ENCODE assay signal across 8 cellular contexts in the genomic region with DNA sequence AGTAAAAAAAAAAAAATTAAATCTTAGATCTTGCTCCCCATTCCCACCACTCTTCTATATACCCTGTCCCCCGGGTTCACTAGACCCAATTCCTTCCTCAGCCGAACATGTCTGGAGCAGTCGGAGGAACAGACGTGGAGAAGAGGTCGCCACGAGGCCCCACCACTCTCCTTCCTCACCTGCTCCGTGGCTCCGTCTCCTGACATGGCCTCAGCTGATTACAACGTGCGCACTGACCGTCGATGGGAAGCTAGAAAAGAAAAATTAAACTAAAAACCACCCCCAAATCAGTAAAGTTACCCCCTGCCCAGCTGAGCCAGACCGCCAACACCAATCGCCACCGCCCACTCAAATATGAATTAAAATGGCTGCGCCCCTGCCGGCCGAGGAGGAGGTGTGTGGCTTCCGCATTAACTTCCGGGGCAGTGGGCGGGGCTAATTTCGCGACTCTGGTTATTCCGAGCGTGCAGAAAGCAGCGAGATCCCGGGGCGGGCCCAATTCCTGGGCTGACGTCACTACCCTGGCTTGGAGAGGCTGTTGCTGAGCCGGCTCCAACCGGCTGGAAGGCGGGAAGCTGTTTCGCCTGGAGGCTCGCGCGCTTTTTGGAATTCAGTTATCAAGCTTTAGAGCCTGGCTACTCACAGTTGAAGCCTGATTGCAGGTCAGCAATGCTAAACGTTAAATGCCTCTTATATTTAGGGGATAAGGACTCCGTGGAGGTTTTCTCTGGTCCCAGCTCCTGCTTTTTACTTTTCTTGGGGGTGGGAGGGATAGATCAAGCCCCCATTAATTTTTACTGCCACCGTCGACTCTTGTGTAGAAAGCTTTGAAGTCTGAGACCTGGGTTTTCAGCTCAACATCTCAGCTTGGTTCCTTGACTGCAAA. TPM values are rescaled to one million over a fixed set of nuclear protein-coding genes. Genes with fewer than 3 reads are reported as not detected.
DNase-seq lines count a peak whose midpoint lies in the region; ATAC-seq and TF ChIP-seq lines count a peak whose summit lies in the region.

Gene CSTF3, minus strand, starts transcription at position 361 of the 886 bp plus-strand sequence. Its CDS starts 155 bp downstream, at position 206.

- DNase-seq in NCI-H1417 treated with DMSO at 0.1 percent for 48 hours (lab: John Stamatoyannopoulos, UW) = peak; percentile 93
- DNase-seq in SW480 (ENCODE audit: low spot score) = peak; percentile 98
- peak; percentile 99 for DNase-seq in activated naive CD8-positive, alpha-beta T cell treated with anti-CD3 and anti-CD28 coated beads, Interleukin-2, amount 50 U/mL, for 24 hours
- peak; percentile 100 for DNase-seq in Right ventricle myocardium inferior (ENCODE audit: missing footprints)
- peak; percentile 100 for DNase-seq in ovary
- peak; percentile 100 for DNase-seq in thyroid gland

- 2% methylated on average over 40 of the region's 40 CpGs for WGBS in ovary, 3 donors
- WGBS in thyroid gland, 2 donors = 3 to 4% methylated on average over 28 to 40 of the region's 40 CpGs

- H3K27me3 Mint-ChIP-seq in activated naive CD8-positive, alpha-beta T cell treated with anti-CD3 and anti-CD28 coated beads, Interleukin-2, amount 50 U/mL, for 24 hours = no peaks in the 10 kb centered on the region

- H3K9me3 ChIP-seq in ovary = no peaks in the 10 kb centered on the region
- no peaks in the 10 kb centered on the region for H3K9me3 ChIP-seq in thyroid gland

- H3K4me3 ChIP-seq in ovary (peak within 1 kb of the TSS; percentile 84), thyroid gland (replicated peaks in 1 of 3) (peak within 1 kb of the TSS; percentile 48 to 59 (median 48))

- no peaks in the 10 kb centered on the region for H3K36me3 ChIP-seq in ovary
- H3K36me3 ChIP-seq in thyroid gland = no peaks in the 10 kb centered on the region

- peaks cover 31% of the 10 kb centered on the region for H3K36me3 Mint-ChIP-seq in activated naive CD8-positive, alpha-beta T cell treated with anti-CD3 and anti-CD28 coated beads, Interleukin-2, amount 50 U/mL, for 24 hours (ENCODE audit: low read depth)

- intact Hi-C loops in Right ventricle myocardium inferior (cut with DNase I) = loop anchor here (5.0 to 10.0 kb wide), 2 partner anchors 383 to 531 kb away; no protein-coding TSS in a partner anchor
- intact Hi-C loops in ovary (cut with DNase I) = loop anchor here (2.0 to 10.0 kb wide), 5 partner anchors 93 to 173 kb away; partner anchors contain the start of gene HIPK3 (in 4 of the 4)
- intact Hi-C loops in thyroid gland (cut with DNase I) = no loop called here

- no peak for TF ChIP-seq EP300 in ovary (IDR thresholded peaks at IDR 0.05)

- H3K4me1 Mint-ChIP-seq in activated naive CD8-positive, alpha-beta T cell treated with anti-CD3 and anti-CD28 coated beads, Interleukin-2, amount 50 U/mL, for 24 hours = peaks cover 43% of the 10 kb centered on the region

- peak within 1 kb of the TSS; percentile 99 for H3K27ac Mint-ChIP-seq in activated naive CD8-positive, alpha-beta T cell treated with anti-CD3 and anti-CD28 coated beads, Interleukin-2, amount 50 U/mL, for 24 hours

- no peaks in the 10 kb centered on the region for H3K27me3 ChIP-seq in ovary
- no peaks in the 10 kb centered on the region for H3K27me3 ChIP-seq in thyroid gland

- H3K4me1 ChIP-seq in ovary (ENCODE audit: insufficient read depth) (peaks cover 6% of the 10 kb centered on the region), thyroid gland (peaks cover 13 to 21% of the 10 kb centered on the region in 2 donors)

- ATAC-seq in HG02763 (IDR thresholded peaks at IDR 0.05; ENCODE audit: unreplicated experiment) = peak; percentile 93
- peak; percentile 96 for ATAC-seq in activated naive CD8-positive, alpha-beta T cell treated with anti-CD3 and anti-CD28 coated beads, Interleukin-2, amount 50 U/mL, for 24 hours
- peak; percentile 99 for ATAC-seq in Right ventricle myocardium inferior

- no peaks in the 10 kb centered on the region for H3K9me3 Mint-ChIP-seq in activated naive CD8-positive, alpha-beta T cell treated with anti-CD3 and anti-CD28 coated beads, Interleukin-2, amount 50 U/mL, for 24 hours

- peak; percentile 15; the same call in 1 of the 2 replicates for TF ChIP-seq CTCF in GM12874 (IDR thresholded peaks at IDR 0.05; ENCODE audit: insufficient read depth, low read depth, low read length)
- TF ChIP-seq CTCF in ovary (IDR thresholded peaks at IDR 0.05) = peak; percentile 52 to 93 (median 79)
- peak in 5 of 6 experiments; percentile 33 to 70 (median 53) for TF ChIP-seq CTCF in thyroid gland (IDR thresholded peaks at IDR 0.05)

- TF ChIP-seq POLR2A in ovary (IDR thresholded peaks at IDR 0.05) = peak; percentile 71
- TF ChIP-seq POLR2A in thyroid gland (IDR thresholded peaks at IDR 0.05) = peak in 1 of 2 donors; percentile 78

- H3K4me3 Mint-ChIP-seq in activated naive CD8-positive, alpha-beta T cell treated with anti-CD3 and anti-CD28 coated beads, Interleukin-2, amount 50 U/mL, for 24 hours = peak within 1 kb of the TSS; percentile 99

- H3K27ac ChIP-seq in ovary (peak within 1 kb of the TSS; percentile 35 to 58), thyroid gland (peak within 1 kb of the TSS in 2 of 3 donors; percentile 69 to 76)

RNA-seq across cellular contexts. Expression of gene CSTF3, which starts in this region (rescaled TPM):
- total RNA-seq in Right ventricle myocardium inferior (12.6 TPM), ovary (10 to 100 TPM in 6 of 7 donors, 1 to 10 TPM in 1; 7.4 to 28.8 (median 24.8) TPM), thyroid gland (10 to 100 TPM; 18.1 to 30.4 (median 26.2) TPM)
- 10 to 100 TPM; 13.4 to 23.7 TPM for polyA plus RNA-seq in ovary

Comparison
In these comparisons a context has a peak if more than half of its experiments do, and no peak if none do; other contexts are left out.
1. Peak in every context shown above with its lines: DNase-seq, ATAC-seq, H3K4me3 ChIP-seq and H3K27ac ChIP-seq.
2. CTCF ChIP-seq: peak in every context shown above with its lines; median percentile 79 in ovary; 53 in thyroid gland; 15 in GM12874.